9 cellular contexts compared by ENCODE assay signal in genomic region chr17:81419886-81420768, GRCh38. TPM values are rescaled to one million over a fixed set of nuclear protein-coding genes. Genes with fewer than 3 reads are reported as not detected.
DNase-seq lines count a peak whose midpoint lies in the region; ATAC-seq and TF ChIP-seq lines count a peak whose summit lies in the region.
"Had no signal": no experiment of that assay in that cellular context is flagged by ENCODE, and none has a peak within 500 bp of the region (broad histone marks: within the 10 kb centered on the region; RNA-seq: fewer than 3 reads in every experiment).

No MANE protein-coding gene starts in this region.

- WGBS in upper lobe of left lung, 2 donors, result 35 to 49% methylated on average over 15 to 21 of the region's 28 CpGs

- peaks cover 0 to 61% (median 0%) of the 10 kb centered on the region in 4 donors for H3K4me1 ChIP-seq in Peyer's patch
- H3K4me1 ChIP-seq in mucosa of rectum (ENCODE audit: control insufficient read depth in 2 of 2, insufficient read depth in 2 of 2, low read length in 2 of 2), result peaks cover 28 to 40% of the 10 kb centered on the region in 2 donors
- H3K4me1 ChIP-seq in upper lobe of left lung, result peaks cover 50 to 65% (median 57%) of the 10 kb centered on the region in 4 donors

- no peak for ATAC-seq in upper lobe of left lung (ENCODE audit: low FRiP score in 2 of 2)
- ATAC-seq: activated CD4-positive, CD25-positive, alpha-beta regulatory T cell treated with anti-CD3 and anti-CD28 coated beads, Interleukin-2, amount 50 U/mL, for 24 hours had no signal

- H3K27ac ChIP-seq in Peyer's patch, result peak overlapping the region; percentile 66 to 88 (median 75)
- H3K27ac ChIP-seq in epithelial cell of prostate, result peak overlapping the region; percentile 61
- peak overlapping the region; percentile 71 to 76 for H3K27ac ChIP-seq in mucosa of rectum (ENCODE audit: low read depth in 2 of 2, low read length in 2 of 2)
- H3K27ac ChIP-seq in upper lobe of left lung, result peak overlapping the region; percentile 81 to 96 (median 85)

- DNase-seq in Peyer's patch (no peak), epithelial cell of prostate (ENCODE audit: low read depth, low spot score) (no peak), upper lobe of left lung (peak in 1 of 2 donors; percentile 87), iPS-NIHi11 (ENCODE audit: low spot score) (no peak), SHP77 (lab: John Stamatoyannopoulos, UW) (no peak), T-helper 1 cell (no peak), inferior parietal cortex (ENCODE audit: extremely low spot score) (no peak)

- TF ChIP-seq EP300 in upper lobe of left lung (IDR thresholded peaks at IDR 0.05), result no peak

- peak overlapping the region; percentile 24 to 61 for H3K9ac ChIP-seq in mucosa of rectum (ENCODE audit: low read depth in 1 of 2, low read length in 2 of 2)

- no peaks in the 10 kb centered on the region for H3K36me3 ChIP-seq in Peyer's patch
- H3K36me3 ChIP-seq in mucosa of rectum (ENCODE audit: control insufficient read depth in 2 of 2, insufficient read depth in 2 of 2, low read length in 2 of 2), result no peaks in the 10 kb centered on the region
- no peaks in the 10 kb centered on the region for H3K36me3 ChIP-seq in upper lobe of left lung

- H3K9me3 ChIP-seq in Peyer's patch (no peaks in the 10 kb centered on the region), mucosa of rectum (ENCODE audit: control insufficient read depth in 2 of 2, low read length in 2 of 2) (no peaks in the 10 kb centered on the region), upper lobe of left lung (no peaks in the 10 kb centered on the region)

- TF ChIP-seq POLR2A in Peyer's patch (IDR thresholded peaks at IDR 0.05), result no peak
- no peak for TF ChIP-seq POLR2A in upper lobe of left lung (IDR thresholded peaks at IDR 0.05)

- H3K4me3 ChIP-seq in Peyer's patch, result peak overlapping the region in 3 of 4 donors; percentile 9 to 36 (median 30)
- H3K4me3 ChIP-seq in mucosa of rectum (ENCODE audit: low read length in 2 of 2), result peak overlapping the region; percentile 31 to 52
- peak overlapping the region in 3 of 4 donors; percentile 29 to 39 (median 35) for H3K4me3 ChIP-seq in upper lobe of left lung

- TF ChIP-seq CTCF in Peyer's patch (IDR thresholded peaks at IDR 0.05) (no peak), upper lobe of left lung (IDR thresholded peaks at IDR 0.05) (no peak)

- H3K27me3 ChIP-seq in Peyer's patch (no peaks in the 10 kb centered on the region), mucosa of rectum (ENCODE audit: control insufficient read depth in 2 of 2, insufficient read depth in 2 of 2, low read length in 2 of 2) (no peaks in the 10 kb centered on the region), upper lobe of left lung (no peaks in the 10 kb centered on the region)

RNA-seq across cellular contexts. Expression of gene BAHCC1, which starts 24.9 kb away (rescaled TPM):
- 10 to 100 TPM; 11.6 to 43.0 (median 23.9) TPM for total RNA-seq in Peyer's patch
- 10 to 100 TPM in 5 of 6 donors, 1 to 10 TPM in 1; 8.2 to 81.7 (median 21.0) TPM for total RNA-seq in upper lobe of left lung
